In the genomic region with DNA sequence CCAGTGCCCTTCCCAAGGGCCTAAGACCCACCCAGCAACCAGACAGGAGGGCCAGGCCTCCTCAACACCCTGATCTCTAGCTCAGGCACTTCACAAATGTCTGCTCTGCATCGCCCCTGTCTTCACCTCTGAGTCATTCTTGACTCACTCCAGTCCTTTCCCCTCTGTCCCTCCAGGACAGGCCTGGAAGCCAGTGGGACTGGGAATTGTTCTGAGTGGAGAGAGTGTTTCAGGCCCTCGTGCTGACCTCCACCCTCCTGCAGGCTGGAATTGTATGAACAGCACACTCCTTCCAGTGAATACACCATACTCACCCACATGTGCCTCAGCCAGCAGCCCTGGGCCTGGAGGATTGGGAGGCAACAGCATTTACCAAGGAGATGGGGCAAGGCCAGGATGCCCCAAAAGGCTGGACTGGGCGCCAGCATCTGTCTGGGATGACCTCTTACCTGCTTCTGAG, we compare ENCODE assay signal across 12 cellular contexts.
DNase-seq lines count a peak whose midpoint lies in the region; ATAC-seq, FAIRE-seq and TF ChIP-seq lines count a peak whose summit lies in the region.
"Had no signal": no experiment of that assay in that cellular context is flagged by ENCODE, and none has a peak within 500 bp of the region (broad histone marks: within the 10 kb centered on the region; RNA-seq: fewer than 3 reads in every experiment).

No MANE protein-coding gene starts in this region.

- no peak for FAIRE-seq in GM19239 (lab: Jason Lieb, UNC)
- FAIRE-seq: HepG2 had no signal

- ATAC-seq in HG02885 (IDR thresholded peaks at IDR 0.05; ENCODE audit: poor library complexity, unreplicated experiment) (no peak), GM21576 (IDR thresholded peaks at IDR 0.05; ENCODE audit: unreplicated experiment) (no peak), GM18868 (IDR thresholded peaks at IDR 0.05; ENCODE audit: unreplicated experiment) (no peak)
- ATAC-seq: HepG2 had no signal

- TF ChIP-seq CTCF in cardiac fibroblast (IDR thresholded peaks at IDR 0.05; ENCODE audit: low read depth, low read length): no peak

- no peak overlapping the region for H3K4me3 ChIP-seq in cardiac fibroblast (replicated peaks in 1 of 2; ENCODE audit: low read depth in 2 of 2, low read length in 2 of 2)

- DNase-seq in A172 (ENCODE audit: low spot score): peak; percentile 71
- peak; percentile 70 for DNase-seq in HT1080 (ENCODE audit: low read depth)
- DNase-seq in cardiac fibroblast (ENCODE audit: low read depth in 2 of 2): peak; percentile 72 to 74
- DNase-seq in hepatic stellate cell (ENCODE audit: low spot score): peak; percentile 72
- DNase-seq in GM19239 (ENCODE audit: insufficient read length, low spot score): no peak
- DNase-seq: activated effector memory CD4-positive, alpha-beta T cell treated with anti-CD3 and anti-CD28 coated beads, Interleukin-2, amount 50 U/mL, for 16 hours; mesendoderm; NCI-H187 treated with DMSO at 0.1 percent for 48 hours had no signal
